In genomic region chr15:90435652-90436337, GRCh38 we compare ENCODE assay signal across 22 cellular contexts. TPM values are rescaled to one million over a fixed set of nuclear protein-coding genes. Genes with fewer than 3 reads are reported as not detected.
DNase-seq lines count a peak whose midpoint lies in the region; ATAC-seq, FAIRE-seq and TF ChIP-seq lines count a peak whose summit lies in the region.
"Had no signal": no experiment of that assay in that cellular context is flagged by ENCODE, and none has a peak within 500 bp of the region (broad histone marks: within the 10 kb centered on the region; RNA-seq: fewer than 3 reads in every experiment).

No MANE protein-coding gene starts in this region.

- no peak overlapping the region for H3K27ac ChIP-seq in K562 (ENCODE audit: extremely low read depth, low read depth, low read length)
- peak overlapping the region; percentile 43 for H3K27ac ChIP-seq in substantia nigra (ENCODE audit: low read depth, low read length, poor library complexity, severe bottlenecking)
- no peak overlapping the region for H3K27ac ChIP-seq in H9 (ENCODE audit: insufficient read length, low read depth, low read length)
- H3K27ac ChIP-seq: right lobe of liver, thyroid gland had no signal

- TF ChIP-seq EP300 in K562 (IDR thresholded peaks at IDR 0.05; ENCODE audit: low read length): no peak

- CTCF ChIA-PET in K562 (lab: Yijun Ruan, JAX; ENCODE audit: low intra/inter-chr PET ratio): no interaction called here

- no peaks in the 10 kb centered on the region for H4K20me1 ChIP-seq in K562 (replicated peaks; ENCODE audit: control insufficient read depth, insufficient read depth, low read length)
- no peaks in the 10 kb centered on the region for H4K20me1 ChIP-seq in H9 (ENCODE audit: control insufficient read depth, insufficient read depth, insufficient read length)

- H2BK5ac ChIP-seq in H9 (ENCODE audit: insufficient read length, low read length): no peak overlapping the region

- no peaks in the 10 kb centered on the region for H3K23me2 ChIP-seq in H9 (ENCODE audit: insufficient read length, low read depth, low read length, poor library complexity, severe bottlenecking)

- no peak overlapping the region for H4K91ac ChIP-seq in H9 (ENCODE audit: insufficient read length, low read depth, low read length)

- in situ Hi-C loops in K562 (cut with MboI): no loop called here

- no peak overlapping the region for H3K4me3 Mint-ChIP-seq in activated naive CD4-positive, alpha-beta T cell treated with anti-CD3 and anti-CD28 coated beads, Interleukin-2, amount 50 U/mL, for 24 hours
- no peak overlapping the region for H3K4me3 Mint-ChIP-seq in H9
- H3K4me3 Mint-ChIP-seq: IgD-negative memory B cell had no signal

- no peak for ATAC-seq in activated naive CD4-positive, alpha-beta T cell treated with anti-CD3 and anti-CD28 coated beads, Interleukin-2, amount 50 U/mL, for 72 hours
- ATAC-seq in K562: no peak
- peak; percentile 66 for ATAC-seq in left colon

- no peaks in the 10 kb centered on the region for H3K9me3 Mint-ChIP-seq in activated naive CD4-positive, alpha-beta T cell treated with anti-CD3 and anti-CD28 coated beads, Interleukin-2, amount 50 U/mL, for 24 hours
- H3K9me3 Mint-ChIP-seq in activated naive CD4-positive, alpha-beta T cell treated with anti-CD3 and anti-CD28 coated beads, Interleukin-2, amount 50 U/mL, for 72 hours: no peaks in the 10 kb centered on the region
- no peaks in the 10 kb centered on the region for H3K9me3 Mint-ChIP-seq in H9
- H3K9me3 Mint-ChIP-seq: IgD-negative memory B cell had no signal

- H3K9me3 ChIP-seq in K562 (replicated peaks; ENCODE audit: control insufficient read depth, insufficient read depth, low read depth, low read length) (no peaks in the 10 kb centered on the region), H9 (ENCODE audit: control insufficient read depth, low read depth, low read length) (no peaks in the 10 kb centered on the region)
- H3K9me3 ChIP-seq: MG63, right lobe of liver, thyroid gland had no signal

- H3K23ac ChIP-seq in H9 (ENCODE audit: insufficient read length, low read depth, low read length): no peak overlapping the region

- no peak overlapping the region for H3T11ph ChIP-seq in H9 (ENCODE audit: low read length)

- H3K4me1 ChIP-seq in K562 (replicated peaks in 1 of 2; ENCODE audit: control insufficient read depth in 2 of 2, insufficient read depth in 2 of 2, low read length in 2 of 2) (no peaks in the 10 kb centered on the region), H9 (ENCODE audit: insufficient read depth, low read length) (no peaks in the 10 kb centered on the region; the same call in 1 of the 2 replicates)

- H3K36me3 Mint-ChIP-seq in activated naive CD4-positive, alpha-beta T cell treated with anti-CD3 and anti-CD28 coated beads, Interleukin-2, amount 50 U/mL, for 24 hours: peaks cover 25% of the 10 kb centered on the region
- H3K36me3 Mint-ChIP-seq in activated naive CD4-positive, alpha-beta T cell treated with anti-CD3 and anti-CD28 coated beads, Interleukin-2, amount 50 U/mL, for 72 hours: peaks cover 5 to 45% of the 10 kb centered on the region in 2 donors
- peaks cover 0 to 20% (median 13%) of the 10 kb centered on the region in 3 experiments; a peak in 5 of 7 replicates for H3K36me3 Mint-ChIP-seq in H9 (ENCODE audit: insufficient read depth in 1 of 3, low read depth in 3 of 3)

- DNase-seq in activated naive CD4-positive, alpha-beta T cell treated with anti-CD3 and anti-CD28 coated beads, Interleukin-2, amount 50 U/mL, for 72 hours (ENCODE audit: low spot score in 2 of 2): no peak
- DNase-seq in K562 (ENCODE audit: extremely low read depth in 1 of 4, low spot score in 3 of 4): no peak
- DNase-seq in left colon: no peak
- DNase-seq in substantia nigra (lab: John Stamatoyannopoulos, UW): no peak
- DNase-seq in anterior cingulate cortex (lab: John Stamatoyannopoulos, UW): no peak
- DNase-seq in stimulated activated naive CD4-positive, alpha-beta T cell treated with Interleukin-2 at 50 U/mL for 16 hours (lab: John Stamatoyannopoulos, UW): no peak
- DNase-seq in H9: no peak
- DNase-seq: activated CD4-positive, alpha-beta T cell treated with anti-CD3 and anti-CD28 coated beads for 1 hour; activated gamma-delta T cell treated with Interleukin-2 at 50 U/mL for 16 hours; amniotic stem cell; C1 segment of cervical spinal cord; central memory CD4-positive, alpha-beta T cell; DMS153; GDM1; head of caudate nucleus; MG63; NCI-H1436; NCI-H69; right lobe of liver; thyroid gland had no signal

- H3K14ac ChIP-seq in H9 (ENCODE audit: insufficient read depth, low read length): no peak overlapping the region

- no peak overlapping the region for H3K18ac ChIP-seq in H9 (ENCODE audit: insufficient read length, low read depth, low read length)

- no peak overlapping the region for H4K5ac ChIP-seq in H9 (ENCODE audit: insufficient read length, low read depth, low read length)

- intact Hi-C loops in K562 (cut with micrococcal nuclease) (no loop called here), left colon (cut with DNase I, micrococcal nuclease) (no loop called here)

- POLR2A ChIA-PET in K562 (lab: Yijun Ruan, JAX): interaction anchor here (0.6 to 1.8 kb wide), 2 partner anchors 11 kb away, joined by 3 to 4 read pairs; no protein-coding TSS in a partner anchor

- H3K27me3 Mint-ChIP-seq in activated naive CD4-positive, alpha-beta T cell treated with anti-CD3 and anti-CD28 coated beads, Interleukin-2, amount 50 U/mL, for 24 hours: no peaks in the 10 kb centered on the region
- no peaks in the 10 kb centered on the region for H3K27me3 Mint-ChIP-seq in H9 (ENCODE audit: low read depth)
- H3K27me3 Mint-ChIP-seq: IgD-negative memory B cell had no signal

- TF ChIP-seq RAD21 in K562 (CRISPR knock-in tag; conservative IDR thresholded peaks at IDR 0.05 in 1 of 2, IDR thresholded peaks at IDR 0.05 in 1 of 2): no peak

- no peak overlapping the region for H2BK15ac ChIP-seq in H9 (ENCODE audit: low read depth, low read length)

- peaks cover 33% of the 10 kb centered on the region for H3K4me1 Mint-ChIP-seq in activated naive CD4-positive, alpha-beta T cell treated with anti-CD3 and anti-CD28 coated beads, Interleukin-2, amount 50 U/mL, for 24 hours
- peaks cover 0 to 2% of the 10 kb centered on the region in 2 experiments; a peak in 1 of 4 replicates for H3K4me1 Mint-ChIP-seq in H9

- no peak for TF ChIP-seq POLR2A in K562 (conservative IDR thresholded peaks at IDR 0.05)

- H3K27me3 ChIP-seq in K562 (ENCODE audit: control insufficient read depth in 2 of 2, insufficient read depth in 2 of 2, low read length in 2 of 2): no peaks in the 10 kb centered on the region
- no peaks in the 10 kb centered on the region for H3K27me3 ChIP-seq in H9 (ENCODE audit: insufficient read depth, low read length)
- H3K27me3 ChIP-seq: MG63, right lobe of liver, thyroid gland had no signal

- H3K27ac Mint-ChIP-seq in activated naive CD4-positive, alpha-beta T cell treated with anti-CD3 and anti-CD28 coated beads, Interleukin-2, amount 50 U/mL, for 24 hours: peak overlapping the region; percentile 52
- H3K27ac Mint-ChIP-seq in activated naive CD4-positive, alpha-beta T cell treated with anti-CD3 and anti-CD28 coated beads, Interleukin-2, amount 50 U/mL, for 72 hours: no peak overlapping the region
- H3K27ac Mint-ChIP-seq in H9: no peak overlapping the region; a peak in 2 of 7 replicates

- H2AFZ ChIP-seq in K562 (ENCODE audit: low read depth, low read length) (no peak overlapping the region), H9 (ENCODE audit: low read length) (no peak overlapping the region)

- no TSS peak for BruUV-seq in K562 (replicated peaks; lab: Mats Ljungman, UMichigan)

- H3K9ac ChIP-seq in K562 (ENCODE audit: insufficient read depth in 1 of 2, low read depth in 2 of 2, low read length in 2 of 2) (no peak overlapping the region), H9 (ENCODE audit: extremely low read depth, insufficient read length, low read length) (no peak overlapping the region)

- H4K8ac ChIP-seq in H9 (replicated peaks; ENCODE audit: insufficient read length, low read depth, low read length): no peak overlapping the region

- H3K79me2 ChIP-seq in K562 (ENCODE audit: control insufficient read depth, insufficient read depth, low read length) (no peaks in the 10 kb centered on the region), H9 (ENCODE audit: insufficient read depth, low read length) (no peaks in the 10 kb centered on the region)

- H2BK12ac ChIP-seq in H9 (ENCODE audit: insufficient read length, low read depth, low read length): no peak overlapping the region

- FAIRE-seq in K562 (lab: Jason Lieb, UNC): no peak

- H3K4ac ChIP-seq in H9 (ENCODE audit: low read depth, low read length): no peak overlapping the region

- no peaks in the 10 kb centered on the region for H3K9me1 ChIP-seq in K562 (ENCODE audit: control insufficient read depth, insufficient read depth, low read length)

- no peak overlapping the region for H2AK5ac ChIP-seq in H9 (ENCODE audit: insufficient read length, low read length)

- H3K79me1 ChIP-seq in H9 (ENCODE audit: insufficient read depth, low read depth, low read length, poor library complexity, severe bottlenecking): peaks cover 2% of the 10 kb centered on the region

- WGBS in K562 (ENCODE audit: insufficient coverage, low coverage, missing lambda C conversion rate): 76% methylated on average over 1 of the region's 1 CpG
- WGBS in H9 (ENCODE audit: extremely low coverage, insufficient read length, low lambda C conversion rate): no CpG with 5 or more reads among the region's 1 CpG

- H2BK20ac ChIP-seq in H9 (ENCODE audit: low read depth, low read length, poor library complexity, severe bottlenecking): no peak overlapping the region

- H3K4me3 ChIP-seq in K562: no peak overlapping the region
- H3K4me3 ChIP-seq: MG63, right lobe of liver, thyroid gland had no signal

- H3K36me3 ChIP-seq in K562 (ENCODE audit: control insufficient read depth, insufficient read depth, low read length): peaks cover 19% of the 10 kb centered on the region; the same call in 2 of the 3 replicates

- TF ChIP-seq CTCF in K562 (IDR thresholded peaks at IDR 0.05 in 2 of 3, conservative IDR thresholded peaks at IDR 0.05 in 1 of 3; ENCODE audit: insufficient read depth in 2 of 3, low read depth in 1 of 3, low read length in 3 of 3) (no peak), H9 (conservative IDR thresholded peaks at IDR 0.05) (no peak)

- H3K56ac ChIP-seq in H9 (ENCODE audit: insufficient read length, low read depth, low read length): no peak overlapping the region

- no peak overlapping the region for H2BK120ac ChIP-seq in H9 (ENCODE audit: low read depth, low read length, poor library complexity, severe bottlenecking)

- H3K4me2 ChIP-seq in K562 (ENCODE audit: insufficient read depth, low read length): no peak overlapping the region
- no peak overlapping the region for H3K4me2 ChIP-seq in H9 (ENCODE audit: insufficient read depth, insufficient read length, low read length)

RNA-seq across cellular contexts. Expression of gene IQGAP1, which starts 47.8 kb away (rescaled TPM):
- total RNA-seq in activated naive CD4-positive, alpha-beta T cell treated with anti-CD3 and anti-CD28 coated beads, Interleukin-2, amount 50 U/mL, for 72 hours: 100 to 1,000 TPM; 185 to 192 TPM
- total RNA-seq in K562 (2011; cell fraction: chromatin; rRNA removed; ENCODE audit: low replicate concordance): 115 and 218 TPM in 2 replicates
- total RNA-seq in K562 (2011; cell fraction: nucleolus; rRNA removed): 41.1 and 55.2 TPM in 2 replicates
- total RNA-seq in K562 (2011; cell fraction: nucleoplasm; rRNA removed): 77.8 and 117 TPM in 2 replicates
- 67.1 and 76.0 TPM in 2 replicates for total RNA-seq in K562 (2014; rRNA removed)
- 81.0 and 96.7 TPM in 2 replicates for total RNA-seq in K562 (2014; rRNA removed; fragmentation: Illumina TruSeq; extraction: Trizol)
- 143 and 150 TPM in 2 replicates for total RNA-seq in K562 (2015; rRNA removed; fragmentation: Illumina TruSeq; extraction: Trizol)
- 59.6 and 63.9 TPM in 2 replicates for total RNA-seq in K562 (2021)
- polyA plus RNA-seq in K562 (2011; rRNA removed): 71.8 and 77.7 TPM in 2 replicates
- 29.0 and 29.2 TPM in 2 replicates for polyA plus RNA-seq in K562 (2011; cell fraction: cytosol; rRNA removed)
- polyA plus RNA-seq in K562 (2011; cell fraction: nucleus; rRNA removed): 69.9 and 288 TPM in 2 replicates
- polyA plus RNA-seq in K562 (2012): 56.8 and 73.8 TPM in 2 replicates
- polyA plus RNA-seq in K562 (2014; fragmentation: Illumina TruSeq; extraction: Trizol): 116 and 125 TPM in 2 replicates
- polyA plus RNA-seq in K562 (2014; fragmentation: Nextera tagmentation; extraction: Ambion mirVana): 10 to 100 TPM; 37.6 to 38.7 TPM
- 68.7 and 79.2 TPM in 2 replicates for polyA plus RNA-seq in K562 (2014; rRNA removed)
- 235 and 252 TPM in 2 replicates for polyA minus RNA-seq in K562 (2011; rRNA and poly(A)+ RNA removed)
- 46.9 and 64.3 TPM in 2 replicates for polyA minus RNA-seq in K562 (2011; cell fraction: cytosol; rRNA and poly(A)+ RNA removed)
- polyA minus RNA-seq in K562 (2011; cell fraction: nucleus; rRNA and poly(A)+ RNA removed): 69.3 and 393 TPM in 2 replicates
- total RNA-seq in left colon: 100 to 1,000 TPM; 197 to 223 TPM
- total RNA-seq in H9 (2021): 67.0 and 72.4 TPM in 2 replicates
